In the genomic region with DNA sequence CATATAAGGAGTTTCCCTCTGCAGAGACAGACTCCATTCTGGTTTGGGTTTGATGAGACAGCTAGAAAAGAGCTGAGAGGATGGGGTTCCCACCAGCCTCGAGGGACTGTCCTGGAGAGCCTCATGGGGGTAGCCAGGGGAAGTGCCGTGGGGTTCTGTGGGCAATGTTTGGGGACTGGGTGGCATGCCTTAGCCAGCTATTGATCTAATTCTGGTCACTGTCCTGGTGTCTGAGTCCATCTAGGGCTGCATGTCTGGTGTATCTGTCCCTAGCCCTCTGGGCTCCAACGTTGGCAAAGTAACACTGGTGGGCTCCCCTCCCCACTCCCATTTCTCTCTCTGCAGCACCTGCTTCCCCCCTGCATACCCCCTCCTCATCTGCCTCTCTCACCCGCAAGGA, we compare ENCODE assay signal across 18 cellular contexts.
DNase-seq lines count a peak whose midpoint lies in the region; ATAC-seq and TF ChIP-seq lines count a peak whose summit lies in the region.
"Had no signal": no experiment of that assay in that cellular context is flagged by ENCODE, and none has a peak within 500 bp of the region (broad histone marks: within the 10 kb centered on the region; RNA-seq: fewer than 3 reads in every experiment).

No MANE protein-coding gene starts in this region.

- peak overlapping the region; percentile 97 for H3K4ac ChIP-seq in IMR-90 (ENCODE audit: low read depth, low read length)

- H3K9me1 ChIP-seq in IMR-90 (ENCODE audit: insufficient read depth, low read length): peaks cover 22% of the 10 kb centered on the region

- H2AK9ac ChIP-seq in IMR-90 (replicated peaks; ENCODE audit: low read depth, low read length, poor library complexity): peak overlapping the region; percentile 80

- dilution Hi-C loops in IMR-90 (cut with HindIII; ENCODE audit: low sequenced_read_pairs, unreplicated experiment): no loop called here

- H2BK20ac ChIP-seq in IMR-90 (ENCODE audit: low read depth, low read length): peak overlapping the region; percentile 96

- intact Hi-C loops in IMR-90 (cut with micrococcal nuclease): no loop called here
- intact Hi-C loops in ovary (cut with DNase I): no loop called here
- intact Hi-C loops in tibial artery (cut with DNase I; ENCODE audit: low total_unique reads): no loop called here

- TF ChIP-seq EP300 in ovary (IDR thresholded peaks at IDR 0.05): no peak

- BruUV-seq in IMR-90 (replicated peaks; lab: Mats Ljungman, UMichigan): no TSS peak

- in situ Hi-C loops in IMR-90 (cut with MboI; ENCODE audit: low sequenced_read_pairs): no loop called here

- H4K5ac ChIP-seq in IMR-90 (ENCODE audit: low read depth, low read length): peak overlapping the region; percentile 95

- no peak for ATAC-seq in IMR-90 (ENCODE audit: low read depth)
- no peak for ATAC-seq in GM21576 (IDR thresholded peaks at IDR 0.05; ENCODE audit: unreplicated experiment)

- no peak overlapping the region for H3K4me2 ChIP-seq in IMR-90 (ENCODE audit: low read depth, low read length)

- peak overlapping the region; percentile 97 for H2BK120ac ChIP-seq in IMR-90 (ENCODE audit: low read depth, low read length)

- H3K27ac ChIP-seq in IMR-90 (ENCODE audit: insufficient read depth, low read length) (peak overlapping the region; percentile 88; the same call in 1 of the 2 replicates), esophagus (ENCODE audit: low read depth in 2 of 2, low read length in 1 of 2) (peak overlapping the region; percentile 45 to 76), ovary (peak overlapping the region; percentile 11 to 82), tibial artery (peak overlapping the region; percentile 73 to 78)
- H3K27ac ChIP-seq: SJCRH30 had no signal

- no peak for TF ChIP-seq RAD21 in IMR-90 (IDR thresholded peaks at IDR 0.05; ENCODE audit: low read length)

- peak overlapping the region; percentile 62; the same call in 1 of the 2 replicates for H3K56ac ChIP-seq in IMR-90 (ENCODE audit: extremely low read depth, insufficient read depth, low read length)

- H3K36me3 ChIP-seq in IMR-90 (ENCODE audit: control insufficient read depth, insufficient read depth, low read length) (no peaks in the 10 kb centered on the region), esophagus (ENCODE audit: control insufficient read depth in 2 of 2, insufficient read depth in 2 of 2, low read length in 1 of 2) (no peaks in the 10 kb centered on the region), ovary (no peaks in the 10 kb centered on the region), tibial artery (no peaks in the 10 kb centered on the region)
- H3K36me3 ChIP-seq: brain microvascular endothelial cell, SJCRH30 had no signal

- H4K8ac ChIP-seq in IMR-90 (ENCODE audit: low read depth in 2 of 2, low read length in 2 of 2): peak overlapping the region; percentile 90 to 95

- TF ChIP-seq CTCF in IMR-90 (conservative IDR thresholded peaks at IDR 0.05; ENCODE audit: low read depth, low read length) (no peak), ovary (IDR thresholded peaks at IDR 0.05) (no peak), tibial artery (IDR thresholded peaks at IDR 0.05) (no peak), GM20000 (IDR thresholded peaks at IDR 0.05; ENCODE audit: extremely low read depth, missing control alignments) (no peak)

- H3K9ac ChIP-seq in IMR-90 (ENCODE audit: low read depth, low read length): peak overlapping the region; percentile 14; the same call in 1 of the 2 replicates

- H3K14ac ChIP-seq in IMR-90 (replicated peaks; ENCODE audit: low read depth, low read length): peak overlapping the region; percentile 84

- peak overlapping the region; percentile 83 for H3K18ac ChIP-seq in IMR-90 (ENCODE audit: low read depth, low read length)

- POLR2A ChIA-PET in IMR-90 (lab: Charles Lee; ENCODE audit: unreplicated experiment): no interaction called here

- H3K79me1 ChIP-seq in IMR-90 (ENCODE audit: low read depth in 1 of 2, low read length in 2 of 2): no peaks in the 10 kb centered on the region

- peak overlapping the region; percentile 88 for H2BK5ac ChIP-seq in IMR-90 (ENCODE audit: low read depth, low read length, poor library complexity, severe bottlenecking)

- no peaks in the 10 kb centered on the region for H4K20me1 ChIP-seq in IMR-90 (ENCODE audit: insufficient read depth, low read length)

- peak overlapping the region; percentile 94 for H2AK5ac ChIP-seq in IMR-90 (ENCODE audit: low read depth, low read length)

- H3K4me3 ChIP-seq in IMR-90 (ENCODE audit: insufficient read depth, low read depth, low read length) (no peak overlapping the region), esophagus (ENCODE audit: low read depth in 1 of 2, low read length in 2 of 2) (no peak overlapping the region), ovary (no peak overlapping the region), tibial artery (no peak overlapping the region)
- H3K4me3 ChIP-seq: lung, SJCRH30 had no signal

- H2AFZ ChIP-seq in IMR-90 (replicated peaks; ENCODE audit: low read length, poor library complexity): peak overlapping the region; percentile 81

- H3K9me3 ChIP-seq in IMR-90 (ENCODE audit: control insufficient read depth, insufficient read depth, low read length) (no peaks in the 10 kb centered on the region), esophagus (ENCODE audit: control insufficient read depth in 2 of 2, insufficient read depth in 1 of 2, low read depth in 1 of 2, low read length in 1 of 2) (no peaks in the 10 kb centered on the region), ovary (no peaks in the 10 kb centered on the region), tibial artery (no peaks in the 10 kb centered on the region)
- H3K9me3 ChIP-seq: SJCRH30 had no signal

- TF ChIP-seq POLR2A in IMR-90 (IDR thresholded peaks at IDR 0.05; ENCODE audit: low read depth, low read length): no peak
- TF ChIP-seq POLR2A in ovary (IDR thresholded peaks at IDR 0.05): no peak

- H2BK15ac ChIP-seq in IMR-90 (ENCODE audit: low read depth, low read length): peak overlapping the region; percentile 93

- H3K27me3 ChIP-seq in IMR-90 (ENCODE audit: control insufficient read depth, insufficient read depth, low read length) (no peaks in the 10 kb centered on the region), esophagus (ENCODE audit: control insufficient read depth in 1 of 2, insufficient read depth in 2 of 2, low read length in 2 of 2) (peaks cover 0 to 3% of the 10 kb centered on the region in 2 donors), ovary (no peaks in the 10 kb centered on the region), tibial artery (no peaks in the 10 kb centered on the region)
- H3K27me3 ChIP-seq: brain microvascular endothelial cell, SJCRH30 had no signal

- peak overlapping the region; percentile 71 for H3K23ac ChIP-seq in IMR-90 (ENCODE audit: low read depth, low read length)

- CTCF ChIA-PET in IMR-90 (lab: Yijun Ruan, JAX): no interaction called here

- 80% methylated on average over 1 of the region's 4 CpGs; no CpG with 5 or more reads in 1 of the 2 experiments for WGBS in IMR-90 (ENCODE audit: extremely low coverage in 2 of 2, insufficient read length in 1 of 2), 2 experiments
- 82 to 84% methylated on average over 4 of the region's 4 CpGs for WGBS in esophagus, 2 donors
- WGBS in ovary, 3 donors: 80 to 90% (median 88%) methylated on average over 4 of the region's 4 CpGs

- DNase-seq in IMR-90 (no peak), ovary (no peak), tibial artery (no peak), NCI-H2107 treated with DMSO at 0.1 percent for 48 hours (lab: John Stamatoyannopoulos, UW; ENCODE audit: unreplicated experiment) (no peak), iPS-NIHi11 (ENCODE audit: low spot score) (no peak), GM20000 (ENCODE audit: low spot score) (no peak)
- DNase-seq: activated CD4-positive, alpha-beta T cell treated with anti-CD3 and anti-CD28 coated beads for 48 hours; activated naive CD4-positive, alpha-beta T cell treated with anti-CD3 and anti-CD28 coated beads, Interleukin-2, amount 10 ng/mL, durations not matched to agents 7 days and 5 days; activated T-cell treated with anti-CD3 and anti-CD28 coated beads for 4 hours; brain microvascular endothelial cell; effector CD8-positive, alpha-beta T cell; NCI-H1694; SJCRH30; stimulated activated naive CD4-positive, alpha-beta T cell treated with Interleukin-2 at 50 U/mL for 16 hours; T1000 had no signal

- H3K4me1 ChIP-seq in IMR-90 (ENCODE audit: control insufficient read depth, insufficient read depth, low read length): peaks cover 25% of the 10 kb centered on the region
- H3K4me1 ChIP-seq in esophagus (ENCODE audit: control insufficient read depth in 2 of 2, insufficient read depth in 2 of 2, low read length in 1 of 2): peaks cover 2 to 5% of the 10 kb centered on the region in 2 donors
- peaks cover 10% of the 10 kb centered on the region for H3K4me1 ChIP-seq in ovary (ENCODE audit: insufficient read depth)
- H3K4me1 ChIP-seq in tibial artery: peaks cover 0 to 24% (median 15%) of the 10 kb centered on the region in 4 donors

- peak overlapping the region; percentile 93 for H4K91ac ChIP-seq in IMR-90 (ENCODE audit: insufficient read depth, low read depth, low read length)

TF ChIP-seq in IMR-90, 13 proteins besides CTCF, POLR2A, EP300 and RAD21 (continues in another document):
- TF ChIP-seq RFX5 (IDR thresholded peaks at IDR 0.05; ENCODE audit: low read depth, low read length) (no peak), FOS (IDR thresholded peaks at IDR 0.05; ENCODE audit: low read depth, low read length) (no peak), MAZ (IDR thresholded peaks at IDR 0.05; ENCODE audit: borderline replicate concordance, low read depth, low read length) (no peak), MXI1 (IDR thresholded peaks at IDR 0.05; ENCODE audit: borderline replicate concordance, low read depth, low read length) (no peak), BHLHE40 (IDR thresholded peaks at IDR 0.05; ENCODE audit: low read depth, low read length) (no peak), NFE2L2 (IDR thresholded peaks at IDR 0.05; ENCODE audit: low read depth, low read length) (no peak), SMC3 (IDR thresholded peaks at IDR 0.05; ENCODE audit: low read depth, low read length) (no peak), CEBPB (IDR thresholded peaks at IDR 0.05; ENCODE audit: low read depth, low read length) (no peak), RCOR1 (IDR thresholded peaks at IDR 0.05; ENCODE audit: insufficient replicate concordance, low read length) (no peak), MAFK (IDR thresholded peaks at IDR 0.05; ENCODE audit: low read depth, low read length) (no peak), CHD1 (IDR thresholded peaks at IDR 0.05; ENCODE audit: low read depth, low read length) (no peak)
- TF ChIP-seq, protein P1, sequence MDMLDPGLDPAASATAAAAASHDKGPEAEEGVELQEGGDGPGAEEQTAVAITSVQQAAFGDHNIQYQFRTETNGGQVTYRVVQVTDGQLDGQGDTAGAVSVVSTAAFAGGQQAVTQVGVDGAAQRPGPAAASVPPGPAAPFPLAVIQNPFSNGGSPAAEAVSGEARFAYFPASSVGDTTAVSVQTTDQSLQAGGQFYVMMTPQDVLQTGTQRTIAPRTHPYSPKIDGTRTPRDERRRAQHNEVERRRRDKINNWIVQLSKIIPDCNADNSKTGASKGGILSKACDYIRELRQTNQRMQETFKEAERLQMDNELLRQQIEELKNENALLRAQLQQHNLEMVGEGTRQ (IDR thresholded peaks at IDR 0.05; ENCODE audit: low read depth, low read length): no peak
